19 cellular contexts compared by ENCODE assay signal in genomic region chr13:39876258-39876657, GRCh38.
DNase-seq lines count a peak whose midpoint lies in the region; ATAC-seq, FAIRE-seq and TF ChIP-seq lines count a peak whose summit lies in the region.
"Had no signal": no experiment of that assay in that cellular context is flagged by ENCODE, and none has a peak within 500 bp of the region (broad histone marks: within the 10 kb centered on the region; RNA-seq: fewer than 3 reads in every experiment).

No MANE protein-coding gene starts in this region.

- H3K9me3 Mint-ChIP-seq in activated CD4-positive, alpha-beta memory T cell treated with anti-CD3 and anti-CD28 coated beads, Interleukin-2, amount 10 ng/mL, durations not matched to agents 7 days and 5 days: peaks cover under 1% of the 10 kb centered on the region
- no peaks in the 10 kb centered on the region for H3K9me3 Mint-ChIP-seq in neural progenitor cell
- H3K9me3 Mint-ChIP-seq: activated B cell treated with CpG ODN at 0.5 μM for 24 hours; H9; stimulated activated effector memory CD8-positive, alpha-beta T cell treated with anti-CD3 and anti-CD28 coated beads, Interleukin-12 subunit alpha, Interleukin-12 subunit beta, amount 100 ng/mL, for 72 hours had no signal

- H3K4me1 ChIP-seq in IMR-90 (ENCODE audit: control insufficient read depth, insufficient read depth, low read length) (peaks cover 2% of the 10 kb centered on the region; the same call in 1 of the 2 replicates), neural progenitor cell (no peaks in the 10 kb centered on the region), kidney (ENCODE audit: control insufficient read depth in 1 of 2, insufficient read depth in 1 of 2, low read depth in 1 of 2, low read length in 2 of 2) (no peaks in the 10 kb centered on the region)
- H3K4me1 ChIP-seq: Peyer's patch had no signal

- WGBS in IMR-90 (ENCODE audit: extremely low coverage in 2 of 2, insufficient read length in 1 of 2), 2 experiments: no CpG with 5 or more reads among the region's 3 CpGs

- H3F3A ChIP-seq in neural progenitor cell (ENCODE audit: low read depth): no peaks in the 10 kb centered on the region

- no peaks in the 10 kb centered on the region for H3K79me2 ChIP-seq in neural progenitor cell (ENCODE audit: low read depth)

- no peak overlapping the region for H4K5ac ChIP-seq in IMR-90 (ENCODE audit: low read depth, low read length)

- TF ChIP-seq CTCF in AG09319 (IDR thresholded peaks at IDR 0.05; ENCODE audit: low read depth, low read length) (no peak), IMR-90 (conservative IDR thresholded peaks at IDR 0.05; ENCODE audit: low read depth, low read length) (no peak), brain microvascular endothelial cell (IDR thresholded peaks at IDR 0.05; ENCODE audit: low read depth, low read length, missing control alignments) (no peak), neural progenitor cell (IDR thresholded peaks at IDR 0.05) (no peak), kidney (IDR thresholded peaks at IDR 0.05; ENCODE audit: borderline replicate concordance, extremely low read depth, insufficient read depth) (no peak)

- H3K4me2 ChIP-seq in IMR-90 (ENCODE audit: low read depth, low read length) (no peak overlapping the region), neural progenitor cell (no peak overlapping the region)

- dilution Hi-C loops in IMR-90 (cut with HindIII; ENCODE audit: low sequenced_read_pairs, unreplicated experiment): no loop called here

- no peak overlapping the region for H3K4me3 ChIP-seq in IMR-90 (ENCODE audit: insufficient read depth, low read depth, low read length)
- no peak overlapping the region for H3K4me3 ChIP-seq in brain microvascular endothelial cell (ENCODE audit: low read depth, low read length)
- H3K4me3 ChIP-seq in neural progenitor cell: no peak overlapping the region
- H3K4me3 ChIP-seq in kidney (ENCODE audit: low read length in 2 of 2): no peak overlapping the region
- H3K4me3 ChIP-seq: gastroesophageal sphincter, left ventricle myocardium inferior, Peyer's patch had no signal

- no peaks in the 10 kb centered on the region for H3K4me1 Mint-ChIP-seq in activated CD4-positive, alpha-beta memory T cell treated with anti-CD3 and anti-CD28 coated beads, Interleukin-2, amount 10 ng/mL, durations not matched to agents 7 days and 5 days
- peaks cover 13% of the 10 kb centered on the region for H3K4me1 Mint-ChIP-seq in neural progenitor cell
- H3K4me1 Mint-ChIP-seq: activated B cell treated with CpG ODN at 0.5 μM for 24 hours; stimulated activated effector memory CD8-positive, alpha-beta T cell treated with anti-CD3 and anti-CD28 coated beads, Interleukin-12 subunit alpha, Interleukin-12 subunit beta, amount 100 ng/mL, for 72 hours had no signal

- H3K23ac ChIP-seq in IMR-90 (ENCODE audit: low read depth, low read length): no peak overlapping the region

- no peak for TF ChIP-seq POLR2A in IMR-90 (IDR thresholded peaks at IDR 0.05; ENCODE audit: low read depth, low read length)

- H3K9ac ChIP-seq in IMR-90 (ENCODE audit: low read depth, low read length): no peak overlapping the region
- no peak overlapping the region for H3K9ac ChIP-seq in neural progenitor cell
- H3K9ac ChIP-seq in kidney (ENCODE audit: low read length in 2 of 2): no peak overlapping the region

- H2AK9ac ChIP-seq in IMR-90 (replicated peaks; ENCODE audit: low read depth, low read length, poor library complexity): no peak overlapping the region

- H3K9me3 ChIP-seq in IMR-90 (ENCODE audit: control insufficient read depth, insufficient read depth, low read length) (no peaks in the 10 kb centered on the region), neural progenitor cell (ENCODE audit: low read depth) (no peaks in the 10 kb centered on the region), kidney (ENCODE audit: control insufficient read depth in 1 of 2, low read length in 2 of 2) (no peaks in the 10 kb centered on the region)
- H3K9me3 ChIP-seq: gastroesophageal sphincter, left ventricle myocardium inferior, neutrophil, Peyer's patch had no signal

- H3K79me1 ChIP-seq in IMR-90 (ENCODE audit: low read depth in 1 of 2, low read length in 2 of 2): no peaks in the 10 kb centered on the region

- intact Hi-C loops in IMR-90 (cut with micrococcal nuclease) (no loop called here), kidney (cut with DNase I) (no loop called here)

- H2BK120ac ChIP-seq in IMR-90 (ENCODE audit: low read depth, low read length): no peak overlapping the region

- H3K4ac ChIP-seq in IMR-90 (ENCODE audit: low read depth, low read length): no peak overlapping the region

- H3K27ac ChIP-seq in IMR-90 (ENCODE audit: insufficient read depth, low read length): no peak overlapping the region
- peak overlapping the region; percentile 97 for H3K27ac ChIP-seq in brain microvascular endothelial cell
- no peak overlapping the region for H3K27ac ChIP-seq in neural progenitor cell
- no peak overlapping the region for H3K27ac ChIP-seq in kidney (ENCODE audit: low read depth in 2 of 2, low read length in 2 of 2)
- H3K27ac ChIP-seq: neutrophil, Peyer's patch had no signal

- no peak overlapping the region for H2BK20ac ChIP-seq in IMR-90 (ENCODE audit: low read depth, low read length)

- no peak overlapping the region for H3K27ac Mint-ChIP-seq in activated CD4-positive, alpha-beta memory T cell treated with anti-CD3 and anti-CD28 coated beads, Interleukin-2, amount 10 ng/mL, durations not matched to agents 7 days and 5 days
- H3K27ac Mint-ChIP-seq in neural progenitor cell: no peak overlapping the region
- H3K27ac Mint-ChIP-seq: activated B cell treated with CpG ODN at 0.5 μM for 24 hours; CD8-positive, alpha-beta T cell; H9; stimulated activated effector memory CD8-positive, alpha-beta T cell treated with anti-CD3 and anti-CD28 coated beads, Interleukin-12 subunit alpha, Interleukin-12 subunit beta, amount 100 ng/mL, for 72 hours had no signal

- H3K27me3 ChIP-seq in IMR-90 (ENCODE audit: control insufficient read depth, insufficient read depth, low read length): no peaks in the 10 kb centered on the region
- H3K27me3 ChIP-seq in brain microvascular endothelial cell (replicated peaks): no peaks in the 10 kb centered on the region
- H3K27me3 ChIP-seq in neural progenitor cell: no peaks in the 10 kb centered on the region
- H3K27me3 ChIP-seq: gastroesophageal sphincter, neutrophil, Peyer's patch had no signal

- peaks cover 2% of the 10 kb centered on the region for H3K27me3 Mint-ChIP-seq in activated CD4-positive, alpha-beta memory T cell treated with anti-CD3 and anti-CD28 coated beads, Interleukin-2, amount 10 ng/mL, durations not matched to agents 7 days and 5 days
- peaks cover 2% of the 10 kb centered on the region for H3K27me3 Mint-ChIP-seq in neural progenitor cell (ENCODE audit: insufficient read depth, low read depth)

- H2AK5ac ChIP-seq in IMR-90 (ENCODE audit: low read depth, low read length): no peak overlapping the region

- CTCF ChIA-PET in IMR-90 (lab: Yijun Ruan, JAX): interaction anchor here (0.6 kb wide), 1 partner anchor 193 kb away, joined by 3 read pairs; no protein-coding TSS in a partner anchor
- CTCF ChIA-PET in activated CD4-positive, alpha-beta memory T cell treated with anti-CD3 and anti-CD28 coated beads, Interleukin-2, amount 10 ng/mL, durations not matched to agents 7 days and 5 days (lab: Charles Lee): interaction anchor here (0.6 kb wide), 1 partner anchor 610 kb away, joined by 3 read pairs; no protein-coding TSS in a partner anchor

- DNase-seq in AG09319 (ENCODE audit: extremely low read depth, low read depth): peak; percentile 52
- DNase-seq in IMR-90: peak; percentile 97
- peak; percentile 98 for DNase-seq in brain microvascular endothelial cell
- peak; percentile 82 for DNase-seq in kidney tubule cell (ENCODE audit: low spot score)
- DNase-seq in activated CD4-positive, alpha-beta memory T cell treated with anti-CD3 and anti-CD28 coated beads, Interleukin-2, amount 10 ng/mL, durations not matched to agents 7 days and 5 days: no peak
- DNase-seq in neural progenitor cell (ENCODE audit: low spot score): no peak
- no peak for DNase-seq in NCI-H146 treated with DMSO at 0.1 percent for 48 hours (lab: John Stamatoyannopoulos, UW; ENCODE audit: unreplicated experiment)
- no peak for DNase-seq in kidney
- DNase-seq: activated B cell treated with CpG ODN at 0.5 μM for 24 hours; CD8-positive, alpha-beta T cell; cerebellar nuclear complex; H9; KBM-7; left ventricle myocardium inferior; NCI-H2171 treated with DMSO at 0.1 percent for 48 hours; Peyer's patch had no signal

- no peak overlapping the region for H3K4me3 Mint-ChIP-seq in activated CD4-positive, alpha-beta memory T cell treated with anti-CD3 and anti-CD28 coated beads, Interleukin-2, amount 10 ng/mL, durations not matched to agents 7 days and 5 days
- H3K4me3 Mint-ChIP-seq in neural progenitor cell: no peak overlapping the region
- H3K4me3 Mint-ChIP-seq: activated B cell treated with CpG ODN at 0.5 μM for 24 hours; CD8-positive, alpha-beta T cell; H9; stimulated activated effector memory CD8-positive, alpha-beta T cell treated with anti-CD3 and anti-CD28 coated beads, Interleukin-12 subunit alpha, Interleukin-12 subunit beta, amount 100 ng/mL, for 72 hours had no signal

- no peak for TF ChIP-seq RAD21 in IMR-90 (IDR thresholded peaks at IDR 0.05; ENCODE audit: low read length)

- H2BK15ac ChIP-seq in IMR-90 (ENCODE audit: low read depth, low read length): no peak overlapping the region

- H2AFZ ChIP-seq in IMR-90 (replicated peaks; ENCODE audit: low read length, poor library complexity) (no peak overlapping the region), neural progenitor cell (replicated peaks) (no peak overlapping the region)

- H3K36me3 Mint-ChIP-seq in activated CD4-positive, alpha-beta memory T cell treated with anti-CD3 and anti-CD28 coated beads, Interleukin-2, amount 10 ng/mL, durations not matched to agents 7 days and 5 days (ENCODE audit: low read depth): no peaks in the 10 kb centered on the region
- no peaks in the 10 kb centered on the region for H3K36me3 Mint-ChIP-seq in neural progenitor cell
- H3K36me3 Mint-ChIP-seq: CD8-positive, alpha-beta T cell; stimulated activated effector memory CD8-positive, alpha-beta T cell treated with anti-CD3 and anti-CD28 coated beads, Interleukin-12 subunit alpha, Interleukin-12 subunit beta, amount 100 ng/mL, for 72 hours had no signal

- in situ Hi-C loops in IMR-90 (cut with MboI; ENCODE audit: low sequenced_read_pairs): no loop called here
- in situ Hi-C loops in brain microvascular endothelial cell (cut with HindIII; ENCODE audit: low pct_ligation_motif_present, low sequenced_read_pairs): no loop called here

- H4K20me1 ChIP-seq in IMR-90 (ENCODE audit: insufficient read depth, low read length): no peaks in the 10 kb centered on the region
- no peaks in the 10 kb centered on the region for H4K20me1 ChIP-seq in neural progenitor cell (ENCODE audit: low read depth)

- no peaks in the 10 kb centered on the region for H3K9me1 ChIP-seq in IMR-90 (ENCODE audit: insufficient read depth, low read length)

- H3K56ac ChIP-seq in IMR-90 (ENCODE audit: extremely low read depth, insufficient read depth, low read length): no peak overlapping the region

- POLR2A ChIA-PET in IMR-90 (lab: Charles Lee; ENCODE audit: unreplicated experiment): no interaction called here
- POLR2A ChIA-PET in activated CD4-positive, alpha-beta memory T cell treated with anti-CD3 and anti-CD28 coated beads, Interleukin-2, amount 10 ng/mL, durations not matched to agents 7 days and 5 days (lab: Charles Lee): no interaction called here

- no peak for FAIRE-seq in kidney (lab: Jason Lieb, UNC)

- H3K14ac ChIP-seq in IMR-90 (replicated peaks; ENCODE audit: low read depth, low read length): no peak overlapping the region

- no peaks in the 10 kb centered on the region for H3K36me3 ChIP-seq in IMR-90 (ENCODE audit: control insufficient read depth, insufficient read depth, low read length)
- no peaks in the 10 kb centered on the region for H3K36me3 ChIP-seq in brain microvascular endothelial cell (replicated peaks)
- no peaks in the 10 kb centered on the region for H3K36me3 ChIP-seq in neural progenitor cell
- no peaks in the 10 kb centered on the region for H3K36me3 ChIP-seq in kidney (ENCODE audit: control insufficient read depth in 1 of 2, insufficient read depth in 2 of 2, low read length in 2 of 2)
- H3K36me3 ChIP-seq: gastroesophageal sphincter, left ventricle myocardium inferior, neutrophil, Peyer's patch had no signal

- no peak overlapping the region for H4K91ac ChIP-seq in IMR-90 (ENCODE audit: insufficient read depth, low read depth, low read length)

- no peak overlapping the region for H4K8ac ChIP-seq in IMR-90 (ENCODE audit: low read depth in 2 of 2, low read length in 2 of 2)

- H2BK5ac ChIP-seq in IMR-90 (ENCODE audit: low read depth, low read length, poor library complexity, severe bottlenecking): no peak overlapping the region

- no TSS peak for BruUV-seq in IMR-90 (replicated peaks; lab: Mats Ljungman, UMichigan)

- no peak overlapping the region for H3K18ac ChIP-seq in IMR-90 (ENCODE audit: low read depth, low read length)

- peak; percentile 71; the same call in 1 of the 2 replicates for ATAC-seq in IMR-90 (ENCODE audit: low read depth)
- ATAC-seq: CD8-positive, alpha-beta T cell; stimulated activated effector memory CD8-positive, alpha-beta T cell treated with anti-CD3 and anti-CD28 coated beads, Interleukin-12 subunit alpha, Interleukin-12 subunit beta, amount 100 ng/mL, for 72 hours had no signal

Comparison
In these comparisons a context has a peak if more than half of its experiments do, and no peak if none do; other contexts are left out.
1. DNase-seq: peak in AG09319 (single experiment), IMR-90 (single experiment), brain microvascular endothelial cell (single experiment) and kidney tubule cell (single experiment); none in activated CD4-positive, alpha-beta memory T cell treated with anti-CD3 and anti-CD28 coated beads, Interleukin-2, amount 10 ng/mL, durations not matched to agents 7 days and 5 days (single experiment), neural progenitor cell (single experiment), NCI-H146 treated with DMSO at 0.1 percent for 48 hours (single experiment) and kidney (single experiment).